Comparison of ENCODE assay signal across 13 cellular contexts in genomic region chr15:45428491-45428890, GRCh38. TPM values are rescaled to one million over a fixed set of nuclear protein-coding genes. Genes with fewer than 3 reads are reported as not detected.
A peak's percentile ranks its signal among the peaks of the same experiment; 100 is the strongest.
DNase-seq lines count a peak whose midpoint lies in the region; ATAC-seq and TF ChIP-seq lines count a peak whose summit lies in the region.
"Had no signal": no experiment of that assay in that cellular context is flagged by ENCODE, and none has a peak within 500 bp of the region (broad histone marks: within the 10 kb centered on the region; RNA-seq: fewer than 3 reads in every experiment).

No MANE protein-coding gene starts in this region.

- no peak for DNase-seq in type B pancreatic cell (ENCODE audit: extremely low spot score, unreplicated experiment)
- no peak for DNase-seq in activated T-cell treated with anti-CD3 and anti-CD28 coated beads, Interleukin-2, amount 50 U/mL, for 1 hour
- no peak for DNase-seq in effector memory CD4-positive, alpha-beta T cell
- DNase-seq: C1 segment of cervical spinal cord; CD4-positive, alpha-beta memory T cell; DMS79; GM23248 had no signal

- CTCF ChIA-PET in HEK293 (lab: Yijun Ruan, JAX), result interaction anchor here (0.6 to 5.3 kb wide), 10 partner anchors 8 to 1422 kb away, joined by 3 to 109 read pairs (median 4); a partner anchor contains a TSS

- H3K9me3 ChIP-seq in HEK293 (ENCODE audit: control insufficient read depth, insufficient read depth, low read depth, low read length) (no peaks in the 10 kb centered on the region), mucosa of rectum (ENCODE audit: control insufficient read depth in 2 of 2, low read length in 2 of 2) (no peaks in the 10 kb centered on the region)
- no peaks in the 10 kb centered on the region for H3K9me3 ChIP-seq in effector memory CD4-positive, alpha-beta T cell (ENCODE audit: control insufficient read depth, low read length)

- H3K4me1 ChIP-seq in HEK293 (ENCODE audit: control insufficient read depth, insufficient read depth, low read length) (0 out of 2 replicates have a peak, but pooled peaks cover 3% of the 10 kb centered on the region), mucosa of rectum (ENCODE audit: control insufficient read depth in 2 of 2, insufficient read depth in 2 of 2, low read length in 2 of 2) (peaks cover 13 to 26% of the 10 kb centered on the region in 2 donors)
- H3K4me1 ChIP-seq in effector memory CD4-positive, alpha-beta T cell (ENCODE audit: control insufficient read depth, insufficient read depth, low read length, poor library complexity, severe bottlenecking), result no peaks in the 10 kb centered on the region

- no peak overlapping the region for H3K9ac ChIP-seq in mucosa of rectum (ENCODE audit: low read depth in 1 of 2, low read length in 2 of 2)
- H3K9ac ChIP-seq: GM23248 had no signal

- peak overlapping the region; percentile 5 for H3K27ac Mint-ChIP-seq in type B pancreatic cell
- H3K27ac Mint-ChIP-seq: B cell had no signal

- no peak for TF ChIP-seq CTCF in HEK293 (tag by site-specific recombination; IDR thresholded peaks at IDR 0.05)
- no peak for TF ChIP-seq CTCF in type B pancreatic cell (conservative IDR thresholded peaks at IDR 0.05)

- no peaks in the 10 kb centered on the region for H3K36me3 ChIP-seq in HEK293 (ENCODE audit: control insufficient read depth in 2 of 2, insufficient read depth in 1 of 2, low read length in 2 of 2)
- H3K36me3 ChIP-seq in mucosa of rectum (ENCODE audit: control insufficient read depth in 2 of 2, insufficient read depth in 2 of 2, low read length in 2 of 2), result peaks cover 3 to 13% of the 10 kb centered on the region in 2 donors
- H3K36me3 ChIP-seq in effector memory CD4-positive, alpha-beta T cell (ENCODE audit: control insufficient read depth, insufficient read depth, low read length), result no peaks in the 10 kb centered on the region

- H3K27ac ChIP-seq in HEK293 (ENCODE audit: extremely low read depth, low read depth, low read length) (no peak overlapping the region), mucosa of rectum (ENCODE audit: low read depth in 2 of 2, low read length in 2 of 2) (peak overlapping the region; percentile 25 to 68)
- H3K27ac ChIP-seq in effector memory CD4-positive, alpha-beta T cell (ENCODE audit: insufficient read depth, low read length, poor library complexity, severe bottlenecking), result no peak overlapping the region
- H3K27ac ChIP-seq: GM23248 had no signal

- no peaks in the 10 kb centered on the region for H3K27me3 ChIP-seq in mucosa of rectum (ENCODE audit: control insufficient read depth in 2 of 2, insufficient read depth in 2 of 2, low read length in 2 of 2)
- no peaks in the 10 kb centered on the region for H3K27me3 ChIP-seq in effector memory CD4-positive, alpha-beta T cell (replicated peaks; ENCODE audit: control insufficient read depth, insufficient read depth, low read length, poor library complexity, severe bottlenecking)

- ATAC-seq in esophagus mucosa (peak; percentile 51), HG03039 (IDR thresholded peaks at IDR 0.05; ENCODE audit: unreplicated experiment) (no peak)
- ATAC-seq: GM12878 had no signal

- peaks cover 4% of the 10 kb centered on the region for H3K4me1 Mint-ChIP-seq in type B pancreatic cell (ENCODE audit: unreplicated experiment)
- H3K4me1 Mint-ChIP-seq: CD4-positive, alpha-beta memory T cell had no signal

- no peak overlapping the region for H3K4me3 Mint-ChIP-seq in type B pancreatic cell
- H3K4me3 Mint-ChIP-seq: B cell; CD4-positive, alpha-beta memory T cell had no signal

- H3K9me3 Mint-ChIP-seq in type B pancreatic cell, result no peaks in the 10 kb centered on the region
- H3K9me3 Mint-ChIP-seq: CD4-positive, alpha-beta memory T cell had no signal

- peaks cover 23% of the 10 kb centered on the region for H3K27me3 Mint-ChIP-seq in type B pancreatic cell

- POLR2A ChIA-PET in HEK293 (lab: Yijun Ruan, JAX), result no interaction called here

- no peak overlapping the region for H3K4me3 ChIP-seq in HEK293 (ENCODE audit: low read depth, low read length)
- H3K4me3 ChIP-seq in mucosa of rectum (ENCODE audit: low read length in 2 of 2), result peak overlapping the region in 1 of 2 donors; percentile 15
- H3K4me3 ChIP-seq in effector memory CD4-positive, alpha-beta T cell (ENCODE audit: insufficient read depth, low read depth, low read length, poor library complexity, severe bottlenecking), result no peak overlapping the region
- H3K4me3 ChIP-seq: GM12878, GM23248 had no signal

- no peaks in the 10 kb centered on the region for H3K36me3 Mint-ChIP-seq in type B pancreatic cell
- H3K36me3 Mint-ChIP-seq: CD4-positive, alpha-beta memory T cell had no signal

TF ChIP-seq in HEK293, 187 proteins besides CTCF, POLR2A, EP300 and RAD21:
- peak; percentile 95 for TF ChIP-seq KLF1 (tag by site-specific recombination; IDR thresholded peaks at IDR 0.05)
- no peak for TF ChIP-seq BCL11A (tag by site-specific recombination; IDR thresholded peaks at IDR 0.05; ENCODE audit: low read depth)

RNA-seq across cellular contexts. Expression of gene GATM, which starts 50.1 kb away (rescaled TPM):
- total RNA-seq in esophagus mucosa (11.3 TPM), type B pancreatic cell (ENCODE audit: low replicate concordance) (17.8 and 26.8 TPM in 2 replicates)
- total RNA-seq: GM23248 had no signal

Comparison
In these comparisons a context has a peak if more than half of its experiments do, and no peak if none do; other contexts are left out.
1. H3K27ac ChIP-seq: peak in mucosa of rectum (2 of 2); none in HEK293 (single experiment) and effector memory CD4-positive, alpha-beta T cell (single experiment).